In genomic region chr18:1253825-1254224, GRCh38 we compare ENCODE assay signal across 30 cellular contexts.
"Had no signal": no experiment of that assay in that cellular context is flagged by ENCODE, and none has a peak within 500 bp of the region (broad histone marks: within the 10 kb centered on the region; RNA-seq: fewer than 3 reads in every experiment).

No MANE protein-coding gene starts in this region.

- H3K36me3 ChIP-seq: colonic mucosa, heart right ventricle, suprapubic skin, transverse colon, upper lobe of right lung, vagina had no signal

- DNase-seq: colonic mucosa; effector CD8-positive, alpha-beta T cell; endodermal cell; foreskin keratinocyte; glutamatergic neuron; heart right ventricle; hypothalamus; immature natural killer cell; islet precursor cell; kidney glomerular epithelial cell; left colon; mucosa of descending colon; naive B cell; retina; stimulated activated CD4-positive, alpha-beta T cell treated with anti-CD3 and anti-CD28 coated beads, Interleukin-12 subunit alpha, Interleukin-12 subunit beta, amount 100 ng/mL, for 4 hours; stimulated activated CD4-positive, alpha-beta T cell treated with anti-CD3 and anti-CD28 coated beads, Interleukin-1b, Interleukin-23, amount 100 ng/mL, for 48 hours; stimulated activated CD4-positive, alpha-beta T cell treated with anti-CD3 and anti-CD28 coated beads, Interleukin-4, amount 100 ng/mL, for 1 hour; stimulated activated CD8-positive, alpha-beta memory T cell treated with anti-CD3 and anti-CD28 coated beads, Interleukin-4, amount 100 ng/mL, for 48 hours; stimulated activated naive CD4-positive, alpha-beta T cell; stimulated activated naive CD8-positive, alpha-beta T cell treated with anti-CD3 and anti-CD28 coated beads, Interleukin-15, amount 100 ng/mL, for 72 hours; transverse colon; upper lobe of right lung had no signal

- ATAC-seq: esophagus mucosa; foreskin keratinocyte; heart right ventricle; left colon; mucosa of descending colon; natural killer cell treated with Interleukin-12 subunit alpha and Interleukin-12 subunit beta and Interleukin-15 and Interleukin-18, amount 100 ng/mL, for 72 hours; sciatic nerve; stimulated activated naive CD8-positive, alpha-beta T cell treated with anti-CD3 and anti-CD28 coated beads, Interleukin-15, amount 100 ng/mL, for 72 hours; upper lobe of right lung had no signal

- H3K4me3 ChIP-seq: colonic mucosa, heart right ventricle, lung, mucosa of descending colon, smooth muscle cell, suprapubic skin, transverse colon, upper lobe of right lung, vagina had no signal

- H3K4me2 ChIP-seq: smooth muscle cell had no signal

- H3K4me1 ChIP-seq: colonic mucosa, foreskin keratinocyte, heart right ventricle, suprapubic skin, transverse colon, upper lobe of right lung, vagina had no signal

- H3K27me3 ChIP-seq: colonic mucosa, foreskin keratinocyte, heart right ventricle, suprapubic skin, transverse colon, upper lobe of right lung, vagina had no signal

- H3K27ac ChIP-seq: colonic mucosa, epithelial cell of prostate, foreskin keratinocyte, heart right ventricle, suprapubic skin, transverse colon, upper lobe of right lung, vagina had no signal

- H3K9me3 ChIP-seq: colonic mucosa, transverse colon, upper lobe of right lung, vagina had no signal
